ENCODE assay signal across 1 cellular context in the genomic region with DNA sequence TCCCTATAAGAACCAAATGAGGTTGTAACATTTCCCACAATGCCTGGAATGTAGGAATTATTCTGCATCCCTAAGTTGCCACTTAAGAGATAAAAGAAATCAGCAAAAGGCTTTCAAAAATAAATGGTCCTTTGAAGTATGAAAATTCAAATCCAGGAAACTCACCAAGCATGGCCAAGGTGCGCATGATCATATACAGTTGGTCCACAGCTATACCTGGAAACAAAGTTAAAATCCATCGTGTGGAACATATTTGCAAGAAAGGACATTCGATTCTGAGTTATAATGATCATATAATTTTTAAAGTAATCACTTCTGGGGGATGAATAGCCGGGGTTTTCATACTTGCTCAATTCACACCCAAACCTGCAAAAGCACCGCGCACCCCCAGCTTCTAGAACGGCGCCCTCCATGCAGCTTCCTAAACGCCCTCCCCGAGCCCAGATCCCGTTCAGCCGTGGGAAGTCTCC.
TF ChIP-seq lines count a peak whose summit lies in the region.

No MANE protein-coding gene starts in this region.

TF ChIP-seq in GM12878, 131 proteins besides CTCF, POLR2A, EP300 and RAD21 (continued from another document):
- 0 out of 2 replicates have a peak, but pooled peaks have one; percentile 18 for TF ChIP-seq TCF7 (IDR thresholded peaks at IDR 0.05; ENCODE audit: borderline replicate concordance)
- TF ChIP-seq, protein P1, sequence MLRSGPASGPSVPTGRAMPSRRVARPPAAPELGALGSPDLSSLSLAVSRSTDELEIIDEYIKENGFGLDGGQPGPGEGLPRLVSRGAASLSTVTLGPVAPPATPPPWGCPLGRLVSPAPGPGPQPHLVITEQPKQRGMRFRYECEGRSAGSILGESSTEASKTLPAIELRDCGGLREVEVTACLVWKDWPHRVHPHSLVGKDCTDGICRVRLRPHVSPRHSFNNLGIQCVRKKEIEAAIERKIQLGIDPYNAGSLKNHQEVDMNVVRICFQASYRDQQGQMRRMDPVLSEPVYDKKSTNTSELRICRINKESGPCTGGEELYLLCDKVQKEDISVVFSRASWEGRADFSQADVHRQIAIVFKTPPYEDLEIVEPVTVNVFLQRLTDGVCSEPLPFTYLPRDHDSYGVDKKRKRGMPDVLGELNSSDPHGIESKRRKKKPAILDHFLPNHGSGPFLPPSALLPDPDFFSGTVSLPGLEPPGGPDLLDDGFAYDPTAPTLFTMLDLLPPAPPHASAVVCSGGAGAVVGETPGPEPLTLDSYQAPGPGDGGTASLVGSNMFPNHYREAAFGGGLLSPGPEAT (IDR thresholded peaks at IDR 0.05; ENCODE audit: low read depth) = peak; percentile 42
- TF ChIP-seq NR2C2 (IDR thresholded peaks at IDR 0.05; ENCODE audit: borderline replicate concordance, control insufficient read depth, insufficient read length, low read depth) = no peak
- no peak for TF ChIP-seq RB1 (IDR thresholded peaks at IDR 0.05; ENCODE audit: borderline replicate concordance)
- TF ChIP-seq, protein P2, sequence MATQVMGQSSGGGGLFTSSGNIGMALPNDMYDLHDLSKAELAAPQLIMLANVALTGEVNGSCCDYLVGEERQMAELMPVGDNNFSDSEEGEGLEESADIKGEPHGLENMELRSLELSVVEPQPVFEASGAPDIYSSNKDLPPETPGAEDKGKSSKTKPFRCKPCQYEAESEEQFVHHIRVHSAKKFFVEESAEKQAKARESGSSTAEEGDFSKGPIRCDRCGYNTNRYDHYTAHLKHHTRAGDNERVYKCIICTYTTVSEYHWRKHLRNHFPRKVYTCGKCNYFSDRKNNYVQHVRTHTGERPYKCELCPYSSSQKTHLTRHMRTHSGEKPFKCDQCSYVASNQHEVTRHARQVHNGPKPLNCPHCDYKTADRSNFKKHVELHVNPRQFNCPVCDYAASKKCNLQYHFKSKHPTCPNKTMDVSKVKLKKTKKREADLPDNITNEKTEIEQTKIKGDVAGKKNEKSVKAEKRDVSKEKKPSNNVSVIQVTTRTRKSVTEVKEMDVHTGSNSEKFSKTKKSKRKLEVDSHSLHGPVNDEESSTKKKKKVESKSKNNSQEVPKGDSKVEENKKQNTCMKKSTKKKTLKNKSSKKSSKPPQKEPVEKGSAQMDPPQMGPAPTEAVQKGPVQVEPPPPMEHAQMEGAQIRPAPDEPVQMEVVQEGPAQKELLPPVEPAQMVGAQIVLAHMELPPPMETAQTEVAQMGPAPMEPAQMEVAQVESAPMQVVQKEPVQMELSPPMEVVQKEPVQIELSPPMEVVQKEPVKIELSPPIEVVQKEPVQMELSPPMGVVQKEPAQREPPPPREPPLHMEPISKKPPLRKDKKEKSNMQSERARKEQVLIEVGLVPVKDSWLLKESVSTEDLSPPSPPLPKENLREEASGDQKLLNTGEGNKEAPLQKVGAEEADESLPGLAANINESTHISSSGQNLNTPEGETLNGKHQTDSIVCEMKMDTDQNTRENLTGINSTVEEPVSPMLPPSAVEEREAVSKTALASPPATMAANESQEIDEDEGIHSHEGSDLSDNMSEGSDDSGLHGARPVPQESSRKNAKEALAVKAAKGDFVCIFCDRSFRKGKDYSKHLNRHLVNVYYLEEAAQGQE (IDR thresholded peaks at IDR 0.05; ENCODE audit: low read depth, low read length) = no peak
- TF ChIP-seq, protein P3, sequence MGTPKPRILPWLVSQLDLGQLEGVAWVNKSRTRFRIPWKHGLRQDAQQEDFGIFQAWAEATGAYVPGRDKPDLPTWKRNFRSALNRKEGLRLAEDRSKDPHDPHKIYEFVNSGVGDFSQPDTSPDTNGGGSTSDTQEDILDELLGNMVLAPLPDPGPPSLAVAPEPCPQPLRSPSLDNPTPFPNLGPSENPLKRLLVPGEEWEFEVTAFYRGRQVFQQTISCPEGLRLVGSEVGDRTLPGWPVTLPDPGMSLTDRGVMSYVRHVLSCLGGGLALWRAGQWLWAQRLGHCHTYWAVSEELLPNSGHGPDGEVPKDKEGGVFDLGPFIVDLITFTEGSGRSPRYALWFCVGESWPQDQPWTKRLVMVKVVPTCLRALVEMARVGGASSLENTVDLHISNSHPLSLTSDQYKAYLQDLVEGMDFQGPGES (IDR thresholded peaks at IDR 0.05) = no peak
